In the genomic region with DNA sequence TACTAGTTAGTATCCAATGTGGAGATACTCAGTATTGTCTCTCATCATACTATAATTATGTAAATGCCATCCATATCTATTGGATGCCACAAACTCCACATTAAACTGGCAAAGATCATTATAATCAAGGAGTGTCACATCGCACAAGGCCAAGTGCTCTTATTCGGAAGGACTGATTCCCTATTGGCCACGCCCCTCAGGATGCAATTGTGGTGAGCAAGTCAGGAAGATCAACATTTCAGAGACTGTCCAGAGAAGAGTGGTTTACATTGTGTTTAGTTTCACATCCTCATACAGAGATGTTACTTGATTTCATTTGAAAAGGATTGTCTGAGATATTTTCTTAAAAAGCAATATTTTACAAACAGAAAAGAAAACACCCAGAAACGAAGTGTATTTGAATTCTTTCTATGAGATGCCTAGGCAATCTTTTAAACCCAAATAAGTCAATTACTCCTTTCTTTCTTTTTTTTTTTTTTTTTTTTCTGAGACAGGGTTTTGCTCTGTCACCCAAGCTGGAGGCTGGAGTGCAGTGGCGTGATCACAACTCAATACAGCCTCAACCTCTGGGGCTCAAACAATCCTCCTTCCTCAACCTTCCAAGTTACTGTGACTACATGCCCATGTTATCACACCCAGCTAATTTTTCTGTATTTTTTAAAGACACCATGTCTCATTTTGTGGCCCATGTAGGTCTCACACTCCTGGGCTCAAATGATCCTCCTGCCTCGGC, we compare ENCODE assay signal across 10 cellular contexts.
DNase-seq lines count a peak whose midpoint lies in the region; ATAC-seq, FAIRE-seq and TF ChIP-seq lines count a peak whose summit lies in the region.
"Had no signal": no experiment of that assay in that cellular context is flagged by ENCODE, and none has a peak within 500 bp of the region (broad histone marks: within the 10 kb centered on the region; RNA-seq: fewer than 3 reads in every experiment).

No MANE protein-coding gene starts in this region.

- H3K27ac ChIP-seq in right atrium auricular region (no peak overlapping the region), psoas muscle (no peak overlapping the region)
- H3K27ac ChIP-seq: upper lobe of left lung had no signal

- FAIRE-seq in bronchial epithelial cell (lab: Jason Lieb, UNC) = peak; percentile 79
- FAIRE-seq: endometrium had no signal

- H3K4me1 ChIP-seq in right atrium auricular region = peaks cover 0 to 3% of the 10 kb centered on the region in 2 donors
- peaks cover 15% of the 10 kb centered on the region for H3K4me1 ChIP-seq in psoas muscle

- TF ChIP-seq POLR2A in GM18505 (IDR thresholded peaks at IDR 0.05; ENCODE audit: borderline replicate concordance, extremely low read depth, insufficient read depth, insufficient read length) = no peak

- H3K36me3 ChIP-seq in right atrium auricular region (no peaks in the 10 kb centered on the region), bronchial epithelial cell (ENCODE audit: control insufficient read depth, insufficient read depth, low read length) (no peaks in the 10 kb centered on the region), psoas muscle (ENCODE audit: insufficient read depth in 1 of 2, low read depth in 1 of 2) (no peaks in the 10 kb centered on the region)
- H3K36me3 ChIP-seq: upper lobe of left lung had no signal

- H3K4me3 ChIP-seq in right atrium auricular region = no peak overlapping the region
- H3K4me3 ChIP-seq in bronchial epithelial cell (ENCODE audit: low read depth, low read length) = no peak overlapping the region
- no peak overlapping the region for H3K4me3 ChIP-seq in psoas muscle
- H3K4me3 ChIP-seq: upper lobe of left lung had no signal

- no peak for TF ChIP-seq CTCF in right atrium auricular region (IDR thresholded peaks at IDR 0.05)
- no peak for TF ChIP-seq CTCF in bronchial epithelial cell (IDR thresholded peaks at IDR 0.05; ENCODE audit: insufficient read depth, low read length, severe bottlenecking)
- TF ChIP-seq CTCF in psoas muscle (IDR thresholded peaks at IDR 0.05) = no peak

- peak; percentile 44 for DNase-seq in Right ventricle myocardium superior
- no peak for DNase-seq in right atrium auricular region (ENCODE audit: low spot score)
- peak; percentile 8 for DNase-seq in bronchial epithelial cell (ENCODE audit: low read depth)
- DNase-seq in effector CD8-positive, alpha-beta T cell (lab: John Stamatoyannopoulos, UW) = no peak
- DNase-seq in NCI-H524 (lab: John Stamatoyannopoulos, UW) = no peak
- no peak for DNase-seq in psoas muscle
- DNase-seq: upper lobe of left lung had no signal

- 82 to 91% (median 89%) methylated on average over 6 of the region's 6 CpGs for WGBS in psoas muscle, 3 donors

- intact Hi-C loops in Right ventricle myocardium superior (cut with DNase I) = no loop called here
- intact Hi-C loops in psoas muscle (cut with DNase I) = loop anchor here (10.0 kb wide), 1 partner anchor 105 kb away; no protein-coding TSS in a partner anchor

- ATAC-seq in Right ventricle myocardium superior (ENCODE audit: poor library complexity) (peak; percentile 32), HG03520 (IDR thresholded peaks at IDR 0.05; ENCODE audit: unreplicated experiment) (peak; percentile 76), GM18505 (IDR thresholded peaks at IDR 0.05; ENCODE audit: unreplicated experiment) (no peak), psoas muscle (no peak)

- no peaks in the 10 kb centered on the region for H3K9me3 ChIP-seq in right atrium auricular region
- no peaks in the 10 kb centered on the region for H3K9me3 ChIP-seq in psoas muscle
- H3K9me3 ChIP-seq: upper lobe of left lung had no signal

- H3K27me3 ChIP-seq in right atrium auricular region (no peaks in the 10 kb centered on the region), bronchial epithelial cell (ENCODE audit: control insufficient read depth, insufficient read depth, low read length) (no peaks in the 10 kb centered on the region), psoas muscle (ENCODE audit: insufficient read depth in 3 of 3, low read length in 2 of 3) (no peaks in the 10 kb centered on the region)
- H3K27me3 ChIP-seq: upper lobe of left lung had no signal

Comparison
In these comparisons a context has a peak if more than half of its experiments do, and no peak if none do; other contexts are left out.
1. DNase-seq: peak in Right ventricle myocardium superior (single experiment) and bronchial epithelial cell (single experiment); none in right atrium auricular region (single experiment), effector CD8-positive, alpha-beta T cell (single experiment), NCI-H524 (0 of 2) and psoas muscle (0 of 2).
2. ATAC-seq: peak in Right ventricle myocardium superior (single experiment) and HG03520 (single experiment); none in GM18505 (single experiment) and psoas muscle (0 of 4).